ENCODE assay signal across 12 cellular contexts in the genomic region with DNA sequence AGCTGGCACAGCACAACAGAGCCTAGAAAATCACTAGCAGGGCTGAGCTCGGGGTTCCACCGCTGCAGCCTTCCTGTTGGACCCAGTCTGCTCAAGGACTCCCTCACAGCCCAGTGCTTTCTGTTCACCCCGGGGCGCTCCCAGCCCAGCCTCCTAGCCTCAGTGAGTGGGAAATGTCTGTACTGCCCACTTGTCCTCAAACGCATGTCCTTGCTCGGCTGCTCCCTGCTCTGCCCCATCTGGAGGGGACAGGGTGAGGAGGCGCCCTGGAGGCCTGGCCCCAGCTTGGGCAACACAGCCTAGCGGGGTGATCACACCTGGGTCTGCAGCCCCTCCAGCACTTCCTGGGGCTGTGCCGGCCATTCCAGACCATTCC. TPM values are rescaled to one million over a fixed set of nuclear protein-coding genes. Genes with fewer than 3 reads are reported as not detected.
DNase-seq lines count a peak whose midpoint lies in the region; ATAC-seq and TF ChIP-seq lines count a peak whose summit lies in the region.
"Had no signal": no experiment of that assay in that cellular context is flagged by ENCODE, and none has a peak within 500 bp of the region (broad histone marks: within the 10 kb centered on the region; RNA-seq: fewer than 3 reads in every experiment).

No MANE protein-coding gene starts in this region.

- intact Hi-C loops in CD8-positive, alpha-beta T cell (cut with DNase I, micrococcal nuclease): loop anchor here (1.0 to 5.0 kb wide), 5 partner anchors 12 to 669 kb away; a partner anchor contains a TSS
- intact Hi-C loops in dorsolateral prefrontal cortex (cut with DNase I): loop anchor here (1.0 to 5.0 kb wide), 2 partner anchors 56 kb away; no protein-coding TSS in a partner anchor

- no peaks in the 10 kb centered on the region for H3F3A ChIP-seq in neural cell (ENCODE audit: insufficient read depth, low read length, poor library complexity, severe bottlenecking)

- peaks cover 12% of the 10 kb centered on the region for H3K4me1 ChIP-seq in CD8-positive, alpha-beta T cell (ENCODE audit: insufficient read depth, low read length)
- H3K4me1 ChIP-seq in HUES6 (ENCODE audit: control insufficient read depth, insufficient read depth, low read length): no peaks in the 10 kb centered on the region

- H4K20me1 ChIP-seq in neural cell (ENCODE audit: insufficient read depth): no peaks in the 10 kb centered on the region

- no peak overlapping the region for H3K27ac Mint-ChIP-seq in CD8-positive, alpha-beta T cell

- no peak overlapping the region for H3K27ac ChIP-seq in CD8-positive, alpha-beta T cell (ENCODE audit: low read depth, low read length)
- H3K27ac ChIP-seq in HUES6 (ENCODE audit: low read depth, low read length): no peak overlapping the region
- peak overlapping the region in 54 of 59 donors; percentile 24 to 90 (median 78) for H3K27ac ChIP-seq in dorsolateral prefrontal cortex
- H3K27ac ChIP-seq in neural cell (ENCODE audit: low read length): peak overlapping the region; percentile 62
- no peak overlapping the region for H3K27ac ChIP-seq in RWPE1
- H3K27ac ChIP-seq: right atrium auricular region, transverse colon had no signal

- no peak overlapping the region for H3K4me2 ChIP-seq in neural cell (ENCODE audit: low read length)

- H2AFZ ChIP-seq in neural cell (ENCODE audit: low read depth, low read length): peak overlapping the region; percentile 21

- DNase-seq in CD8-positive, alpha-beta T cell: no peak
- DNase-seq in dorsolateral prefrontal cortex (no peak), KG1 (lab: John Stamatoyannopoulos, UW) (no peak), RWPE1 (ENCODE audit: low spot score) (no peak)
- DNase-seq: OCI-M1 had no signal

- CTCF ChIA-PET in CD8-positive, alpha-beta T cell (lab: Charles Lee): interaction anchor here (1.0 to 2.5 kb wide), 5 partner anchors 9 to 57 kb away, joined by 3 to 20 read pairs (median 8); a partner anchor contains a TSS
- CTCF ChIA-PET in RWPE1 (lab: Yijun Ruan, JAX): interaction anchor here (0.7 kb wide), 1 partner anchor 18 kb away, joined by 3 read pairs; no protein-coding TSS in a partner anchor

- no peaks in the 10 kb centered on the region for H3K27me3 ChIP-seq in CD8-positive, alpha-beta T cell (ENCODE audit: insufficient read depth, low read length)
- H3K27me3 ChIP-seq in HUES6 (ENCODE audit: control insufficient read depth, insufficient read depth, low read length) (peaks cover 86% of the 10 kb centered on the region), dorsolateral prefrontal cortex (peaks cover 0 to 64% (median 8%) of the 10 kb centered on the region in 45 donors), neural cell (ENCODE audit: insufficient read depth, low read depth, low read length) (no peaks in the 10 kb centered on the region)
- H3K27me3 ChIP-seq: right atrium auricular region had no signal

- H3K4me3 ChIP-seq in CD8-positive, alpha-beta T cell (ENCODE audit: low read depth, low read length): no peak overlapping the region
- H3K4me3 ChIP-seq in HUES6 (ENCODE audit: low read depth, low read length) (peak overlapping the region; percentile 45; the same call in 1 of the 2 replicates), dorsolateral prefrontal cortex (peak overlapping the region in 57 of 59 donors; percentile 31 to 69 (median 53)), neural cell (ENCODE audit: low read length) (peak overlapping the region; percentile 68)

- H3K36me3 Mint-ChIP-seq in CD8-positive, alpha-beta T cell: no peaks in the 10 kb centered on the region

- POLR2A ChIA-PET in CD8-positive, alpha-beta T cell (lab: Charles Lee): no interaction called here
- POLR2A ChIA-PET in RWPE1 (lab: Yijun Ruan, JAX; ENCODE audit: low non-redundant PET): no interaction called here

- peaks cover 2% of the 10 kb centered on the region for H3K9me3 Mint-ChIP-seq in CD8-positive, alpha-beta T cell

- H3K36me3 ChIP-seq in CD8-positive, alpha-beta T cell (ENCODE audit: insufficient read depth, low read length): no peaks in the 10 kb centered on the region
- no peaks in the 10 kb centered on the region for H3K36me3 ChIP-seq in HUES6 (ENCODE audit: control insufficient read depth, insufficient read depth, low read length)
- no peaks in the 10 kb centered on the region for H3K36me3 ChIP-seq in neural cell (ENCODE audit: insufficient read depth, low read length)
- H3K36me3 ChIP-seq: right atrium auricular region, transverse colon had no signal

- no peak for ATAC-seq in CD8-positive, alpha-beta T cell
- ATAC-seq in GM19452 (IDR thresholded peaks at IDR 0.05; ENCODE audit: unreplicated experiment) (no peak), GM18498 (IDR thresholded peaks at IDR 0.05; ENCODE audit: unreplicated experiment) (no peak)

- no peaks in the 10 kb centered on the region for H3K27me3 Mint-ChIP-seq in CD8-positive, alpha-beta T cell (ENCODE audit: low read depth)

- H3K9ac ChIP-seq in HUES6 (ENCODE audit: low read length) (no peak overlapping the region), neural cell (ENCODE audit: low read length) (peak overlapping the region; percentile 65)

- peaks cover 23% of the 10 kb centered on the region for H3K4me1 Mint-ChIP-seq in CD8-positive, alpha-beta T cell (ENCODE audit: low read depth)

- TF ChIP-seq EP300 in neural cell (conservative IDR thresholded peaks at IDR 0.05; ENCODE audit: poor library complexity, severe bottlenecking): no peak

- no peak for TF ChIP-seq CTCF in CD8-positive, alpha-beta T cell (IDR thresholded peaks at IDR 0.05)
- TF ChIP-seq CTCF in dorsolateral prefrontal cortex (IDR thresholded peaks at IDR 0.05 in 54 of 56, conservative IDR thresholded peaks at IDR 0.05 in 2 of 56; ENCODE audit: low read depth in 1 of 56, partially characterized antibody in 56 of 56) (no peak), neural cell (IDR thresholded peaks at IDR 0.05; ENCODE audit: poor library complexity, severe bottlenecking) (no peak), RWPE1 (conservative IDR thresholded peaks at IDR 0.05; ENCODE audit: low read depth) (no peak)

- no peak for TF ChIP-seq RAD21 in neural cell (conservative IDR thresholded peaks at IDR 0.05)

- no peaks in the 10 kb centered on the region for H3K79me2 ChIP-seq in neural cell (replicated peaks; ENCODE audit: insufficient read depth, low read length)

- peak overlapping the region; percentile 87 for H3K4me3 Mint-ChIP-seq in CD8-positive, alpha-beta T cell

- H3K9me3 ChIP-seq in CD8-positive, alpha-beta T cell (ENCODE audit: low read length): no peaks in the 10 kb centered on the region
- H3K9me3 ChIP-seq in HUES6 (ENCODE audit: control insufficient read depth, insufficient read depth, low read depth, low read length) (peaks cover 15% of the 10 kb centered on the region; the same call in 1 of the 2 replicates), neural cell (ENCODE audit: low read length) (no peaks in the 10 kb centered on the region)
- H3K9me3 ChIP-seq: transverse colon had no signal

- H3K9me2 ChIP-seq in neural cell (ENCODE audit: insufficient read depth, low read length): no peaks in the 10 kb centered on the region

TF ChIP-seq in neural cell, 6 proteins besides CTCF, POLR2A, EP300 and RAD21:
- TF ChIP-seq MXI1 (conservative IDR thresholded peaks at IDR 0.05; ENCODE audit: poor library complexity, severe bottlenecking) (no peak), EZH2 (IDR thresholded peaks at IDR 0.05; ENCODE audit: borderline replicate concordance, insufficient read depth, low read length, poor library complexity, severe bottlenecking) (no peak), POLR2AphosphoS5 (IDR thresholded peaks at IDR 0.05) (no peak), TAF1 (IDR thresholded peaks at IDR 0.05; ENCODE audit: low read depth) (no peak), SMC3 (conservative IDR thresholded peaks at IDR 0.05; ENCODE audit: poor library complexity) (no peak)
- TF ChIP-seq, protein P1, sequence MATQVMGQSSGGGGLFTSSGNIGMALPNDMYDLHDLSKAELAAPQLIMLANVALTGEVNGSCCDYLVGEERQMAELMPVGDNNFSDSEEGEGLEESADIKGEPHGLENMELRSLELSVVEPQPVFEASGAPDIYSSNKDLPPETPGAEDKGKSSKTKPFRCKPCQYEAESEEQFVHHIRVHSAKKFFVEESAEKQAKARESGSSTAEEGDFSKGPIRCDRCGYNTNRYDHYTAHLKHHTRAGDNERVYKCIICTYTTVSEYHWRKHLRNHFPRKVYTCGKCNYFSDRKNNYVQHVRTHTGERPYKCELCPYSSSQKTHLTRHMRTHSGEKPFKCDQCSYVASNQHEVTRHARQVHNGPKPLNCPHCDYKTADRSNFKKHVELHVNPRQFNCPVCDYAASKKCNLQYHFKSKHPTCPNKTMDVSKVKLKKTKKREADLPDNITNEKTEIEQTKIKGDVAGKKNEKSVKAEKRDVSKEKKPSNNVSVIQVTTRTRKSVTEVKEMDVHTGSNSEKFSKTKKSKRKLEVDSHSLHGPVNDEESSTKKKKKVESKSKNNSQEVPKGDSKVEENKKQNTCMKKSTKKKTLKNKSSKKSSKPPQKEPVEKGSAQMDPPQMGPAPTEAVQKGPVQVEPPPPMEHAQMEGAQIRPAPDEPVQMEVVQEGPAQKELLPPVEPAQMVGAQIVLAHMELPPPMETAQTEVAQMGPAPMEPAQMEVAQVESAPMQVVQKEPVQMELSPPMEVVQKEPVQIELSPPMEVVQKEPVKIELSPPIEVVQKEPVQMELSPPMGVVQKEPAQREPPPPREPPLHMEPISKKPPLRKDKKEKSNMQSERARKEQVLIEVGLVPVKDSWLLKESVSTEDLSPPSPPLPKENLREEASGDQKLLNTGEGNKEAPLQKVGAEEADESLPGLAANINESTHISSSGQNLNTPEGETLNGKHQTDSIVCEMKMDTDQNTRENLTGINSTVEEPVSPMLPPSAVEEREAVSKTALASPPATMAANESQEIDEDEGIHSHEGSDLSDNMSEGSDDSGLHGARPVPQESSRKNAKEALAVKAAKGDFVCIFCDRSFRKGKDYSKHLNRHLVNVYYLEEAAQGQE (IDR thresholded peaks at IDR 0.05; ENCODE audit: borderline replicate concordance): no peak

RNA-seq across cellular contexts. Expression of a gene that starts 11.9 kb away (rescaled TPM):
- 10 to 100 TPM; 12.7 to 15.5 TPM for total RNA-seq in CD8-positive, alpha-beta T cell
- 10 to 100 TPM; 15.7 to 45.8 (median 28.2) TPM for total RNA-seq in dorsolateral prefrontal cortex
- 61.2 and 70.7 TPM in 2 replicates for polyA plus RNA-seq in neural cell
- 15.6 and 26.3 TPM in 2 replicates for polyA minus RNA-seq in neural cell

RNA-seq across cellular contexts. Expression of a gene that starts 36.2 kb away (rescaled TPM):
- total RNA-seq in CD8-positive, alpha-beta T cell: not detected
- total RNA-seq in dorsolateral prefrontal cortex: 10 to 100 TPM in 2 of 120 experiments, 1 to 10 TPM in 117, under 1 TPM in 1; 0.93 to 13.7 (median 3.5) TPM
- 0.94 and 3.2 TPM in 2 replicates for polyA plus RNA-seq in neural cell
- 0.73 and 0.93 TPM in 2 replicates for polyA minus RNA-seq in neural cell
- total RNA-seq: right atrium auricular region; T-helper 2 cell treated with Interferon-gamma antibody and Interleukin-4, amounts not matched to agents 100 ng/mL and 5 ng/mL, for 36 hours; transverse colon had no signal

Comparison
In these comparisons a context has a peak if more than half of its experiments do, and no peak if none do; other contexts are left out.
1. H3K27ac ChIP-seq: peak in dorsolateral prefrontal cortex (54 of 59) and neural cell (single experiment); none in CD8-positive, alpha-beta T cell (single experiment), HUES6 (single experiment) and RWPE1 (single experiment).